In the genomic region with DNA sequence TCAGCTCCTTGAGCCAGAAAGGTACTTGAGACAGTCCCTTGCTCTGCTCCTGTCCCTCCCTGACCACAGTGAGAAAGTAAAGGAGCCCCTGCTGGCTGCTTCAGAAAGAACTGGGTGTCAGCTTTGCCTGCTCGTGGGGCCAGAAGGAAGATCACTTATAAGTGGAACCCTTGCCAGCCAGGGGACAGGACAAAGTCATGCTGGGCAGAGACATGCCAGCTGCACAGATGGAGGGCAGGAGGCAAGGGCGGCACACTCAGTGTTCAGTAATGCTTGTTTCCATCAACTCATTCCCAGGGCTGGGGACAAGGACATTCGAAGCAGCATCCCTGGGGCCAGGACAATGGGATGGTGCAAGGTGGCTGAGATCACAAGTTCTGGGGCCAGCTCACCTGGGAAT, we compare ENCODE assay signal across 16 cellular contexts. TPM values are rescaled to one million over a fixed set of nuclear protein-coding genes. Genes with fewer than 3 reads are reported as not detected.
A peak's percentile ranks its signal among the peaks of the same experiment; 100 is the strongest.
DNase-seq lines count a peak whose midpoint lies in the region; ATAC-seq, FAIRE-seq and TF ChIP-seq lines count a peak whose summit lies in the region.
"Had no signal": no experiment of that assay in that cellular context is flagged by ENCODE, and none has a peak within 500 bp of the region (broad histone marks: within the 10 kb centered on the region; RNA-seq: fewer than 3 reads in every experiment).

No MANE protein-coding gene starts in this region.

- no TSS peak for BruUV-seq in MCF 10A (replicated peaks; lab: Mats Ljungman, UMichigan)

- TF ChIP-seq CTCF in MCF 10A (IDR thresholded peaks at IDR 0.05; ENCODE audit: unreplicated experiment) = no peak
- TF ChIP-seq CTCF in breast epithelium (IDR thresholded peaks at IDR 0.05) = no peak
- TF ChIP-seq CTCF in bronchial epithelial cell (IDR thresholded peaks at IDR 0.05; ENCODE audit: insufficient read depth, low read length, severe bottlenecking) = no peak
- TF ChIP-seq CTCF in heart left ventricle (IDR thresholded peaks at IDR 0.05) = no peak

- H3K27ac Mint-ChIP-seq in MCF 10A (ENCODE audit: low read depth, unreplicated experiment) = peak overlapping the region; percentile 44
- no peak overlapping the region for H3K27ac Mint-ChIP-seq in activated naive CD8-positive, alpha-beta T cell treated with anti-CD3 and anti-CD28 coated beads for 36 hours

- peaks cover 14% of the 10 kb centered on the region for H3K4me1 Mint-ChIP-seq in MCF 10A (ENCODE audit: insufficient read depth, unreplicated experiment)
- H3K4me1 Mint-ChIP-seq in activated naive CD8-positive, alpha-beta T cell treated with anti-CD3 and anti-CD28 coated beads for 36 hours = peaks cover 6% of the 10 kb centered on the region
- H3K4me1 Mint-ChIP-seq: CD8-positive, alpha-beta memory T cell had no signal

- peaks cover 19% of the 10 kb centered on the region for H3K9me3 Mint-ChIP-seq in MCF 10A (ENCODE audit: unreplicated experiment)
- H3K9me3 Mint-ChIP-seq in activated naive CD8-positive, alpha-beta T cell treated with anti-CD3 and anti-CD28 coated beads for 36 hours = peaks cover 14% of the 10 kb centered on the region

- H3K27ac ChIP-seq in breast epithelium = no peak overlapping the region
- H3K27ac ChIP-seq in heart left ventricle = no peak overlapping the region
- no peak overlapping the region for H3K27ac ChIP-seq in right cardiac atrium (ENCODE audit: low read length)
- H3K27ac ChIP-seq: BLaER1 had no signal

- peak; percentile 83 to 92 (median 92) for ATAC-seq in heart left ventricle
- ATAC-seq in right cardiac atrium = peak; percentile 63 to 73
- ATAC-seq: HepG2 had no signal

- WGBS in heart left ventricle, 4 donors = 24 to 66% (median 61%) methylated on average over 3 of the region's 3 CpGs
- WGBS in right cardiac atrium = 69% methylated on average over 3 of the region's 3 CpGs

- FAIRE-seq in bronchial epithelial cell (lab: Jason Lieb, UNC) = peak; percentile 86
- FAIRE-seq: H1, HepG2 had no signal

- TF ChIP-seq POLR2A in breast epithelium (IDR thresholded peaks at IDR 0.05) = no peak
- TF ChIP-seq POLR2A in heart left ventricle (IDR thresholded peaks at IDR 0.05) = no peak

- H3K27me3 ChIP-seq in breast epithelium = no peaks in the 10 kb centered on the region
- H3K27me3 ChIP-seq in bronchial epithelial cell (ENCODE audit: control insufficient read depth, insufficient read depth, low read length) = no peaks in the 10 kb centered on the region
- H3K27me3 ChIP-seq in heart left ventricle = no peaks in the 10 kb centered on the region
- no peaks in the 10 kb centered on the region for H3K27me3 ChIP-seq in right cardiac atrium (ENCODE audit: control insufficient read depth, insufficient read depth)
- H3K27me3 ChIP-seq: BLaER1 had no signal

- H3K4me3 ChIP-seq in breast epithelium (no peak overlapping the region), bronchial epithelial cell (ENCODE audit: low read depth, low read length) (no peak overlapping the region), heart left ventricle (no peak overlapping the region), right cardiac atrium (ENCODE audit: low read length) (no peak overlapping the region)
- H3K4me3 ChIP-seq: BLaER1, HAP-1 had no signal

- H3K4me1 ChIP-seq in breast epithelium (no peaks in the 10 kb centered on the region), heart left ventricle (peaks cover 0 to 6% (median 0%) of the 10 kb centered on the region in 12 donors), right cardiac atrium (ENCODE audit: control insufficient read depth, insufficient read depth, low read length) (no peaks in the 10 kb centered on the region)
- H3K4me1 ChIP-seq: BLaER1, HAP-1 had no signal

- H3K36me3 ChIP-seq in breast epithelium (no peaks in the 10 kb centered on the region), bronchial epithelial cell (ENCODE audit: control insufficient read depth, insufficient read depth, low read length) (peaks cover 1% of the 10 kb centered on the region), heart left ventricle (no peaks in the 10 kb centered on the region)
- H3K36me3 ChIP-seq: HAP-1 had no signal

- H3K36me3 Mint-ChIP-seq in MCF 10A (ENCODE audit: insufficient read depth, unreplicated experiment) = peaks cover 50% of the 10 kb centered on the region
- H3K36me3 Mint-ChIP-seq in activated naive CD8-positive, alpha-beta T cell treated with anti-CD3 and anti-CD28 coated beads for 36 hours = peaks cover 41% of the 10 kb centered on the region

- CTCF ChIA-PET in MCF 10A (lab: Yijun Ruan, JAX) = interaction anchor here (0.8 to 1.6 kb wide), 5 partner anchors 8 to 361 kb away, joined by 3 read pairs; no protein-coding TSS in a partner anchor

- no peak overlapping the region for H3K4me3 Mint-ChIP-seq in MCF 10A (ENCODE audit: unreplicated experiment)
- no peak overlapping the region for H3K4me3 Mint-ChIP-seq in activated naive CD8-positive, alpha-beta T cell treated with anti-CD3 and anti-CD28 coated beads for 36 hours
- H3K4me3 Mint-ChIP-seq: CD8-positive, alpha-beta memory T cell had no signal

- H3K9me3 ChIP-seq in breast epithelium (peaks cover 9 to 12% of the 10 kb centered on the region in 2 donors), heart left ventricle (peaks cover 0 to 10% (median 0%) of the 10 kb centered on the region in 12 donors), right cardiac atrium (ENCODE audit: control insufficient read depth, low read length) (no peaks in the 10 kb centered on the region)

- DNase-seq in MCF 10A (ENCODE audit: unreplicated experiment) = no peak
- DNase-seq in breast epithelium (ENCODE audit: low spot score in 2 of 2) = no peak
- no peak for DNase-seq in bronchial epithelial cell (ENCODE audit: low read depth)
- DNase-seq in heart left ventricle = peak in 3 of 5 donors; percentile 22 to 72 (median 49)
- DNase-seq in right cardiac atrium = no peak
- DNase-seq in stimulated activated CD4-positive, alpha-beta T cell treated with anti-CD3 and anti-CD28 coated beads, Interleukin-4, amount 100 ng/mL, for 4 hours = no peak
- no peak for DNase-seq in activated naive CD4-positive, alpha-beta T cell (lab: John Stamatoyannopoulos, UW)
- DNase-seq in activated naive CD8-positive, alpha-beta T cell treated with anti-CD3 and anti-CD28 coated beads for 36 hours = no peak
- DNase-seq: 8988T; AML-193; Caco-2; CD8-positive, alpha-beta memory T cell had no signal

- POLR2A ChIA-PET in MCF 10A (lab: Yijun Ruan, JAX) = interaction anchor here (0.7 kb wide), 1 partner anchor 41 kb away, joined by 3 read pairs; no protein-coding TSS in a partner anchor

- intact Hi-C loops in MCF 10A (cut with micrococcal nuclease) (no loop called here), breast epithelium (cut with DNase I; ENCODE audit: low total_unique reads) (no loop called here), heart left ventricle (cut with DNase I) (no loop called here), right cardiac atrium (cut with DNase I) (no loop called here)

- no peaks in the 10 kb centered on the region for H3K27me3 Mint-ChIP-seq in MCF 10A (ENCODE audit: insufficient read depth, unreplicated experiment)
- no peaks in the 10 kb centered on the region for H3K27me3 Mint-ChIP-seq in activated naive CD8-positive, alpha-beta T cell treated with anti-CD3 and anti-CD28 coated beads for 36 hours
- H3K27me3 Mint-ChIP-seq: CD8-positive, alpha-beta memory T cell had no signal

RNA-seq across cellular contexts. Expression of a gene that starts 41.8 kb away (rescaled TPM):
- total RNA-seq in MCF 10A (2022) (116 and 129 TPM in 2 replicates), breast epithelium (10 to 100 TPM; 27.2 to 40.1 (median 28.8) TPM), bronchial epithelial cell (11.6 and 13.4 TPM in 2 replicates), heart left ventricle (10 to 100 TPM; 29.6 to 62.9 (median 57.7) TPM), right cardiac atrium (10 to 100 TPM; 55.7 to 67.5 (median 56.8) TPM)
- polyA plus RNA-seq in heart left ventricle (10 to 100 TPM; 70.3 to 81.8 TPM), right cardiac atrium (114 TPM)
- total RNA-seq in activated naive CD8-positive, alpha-beta T cell treated with anti-CD3 and anti-CD28 coated beads for 36 hours = 10 to 100 TPM; 32.4 to 32.9 TPM

Comparison
In these comparisons a context has a peak if more than half of its experiments do, and no peak if none do; other contexts are left out.
1. DNase-seq: peak in heart left ventricle (3 of 5); none in MCF 10A (single experiment), breast epithelium (0 of 2), bronchial epithelial cell (single experiment), right cardiac atrium (0 of 3), stimulated activated CD4-positive, alpha-beta T cell treated with anti-CD3 and anti-CD28 coated beads, Interleukin-4, amount 100 ng/mL, for 4 hours (0 of 2), activated naive CD4-positive, alpha-beta T cell (0 of 4) and activated naive CD8-positive, alpha-beta T cell treated with anti-CD3 and anti-CD28 coated beads for 36 hours (single experiment).